22 cellular contexts compared by ENCODE assay signal in genomic region chr4:58808817-58809216, GRCh38.
"Had no signal": no experiment of that assay in that cellular context is flagged by ENCODE, and none has a peak within 500 bp of the region (broad histone marks: within the 10 kb centered on the region; RNA-seq: fewer than 3 reads in every experiment).

No MANE protein-coding gene starts in this region.

- H3K36me3 ChIP-seq: left ventricle myocardium inferior, ovary, right atrium auricular region, right lobe of liver, stomach, thyroid gland, transverse colon, upper lobe of left lung, vagina had no signal

- H3K4me3 ChIP-seq: left ventricle myocardium inferior, lung, mucosa of descending colon, ovary, right atrium auricular region, right lobe of liver, stomach, testis, thyroid gland, transverse colon, upper lobe of left lung, vagina had no signal

- H3K27ac ChIP-seq: left ventricle myocardium inferior, ovary, right atrium auricular region, right lobe of liver, stomach, testis, thyroid gland, transverse colon, upper lobe of left lung, vagina had no signal

- H3K9me3 ChIP-seq: left ventricle myocardium inferior, mucosa of descending colon, ovary, right atrium auricular region, right lobe of liver, stomach, testis, thyroid gland, transverse colon, upper lobe of left lung, vagina had no signal

- H3K4me1 ChIP-seq: left ventricle myocardium inferior, right atrium auricular region, right lobe of liver, stomach, testis, thyroid gland, transverse colon, upper lobe of left lung, vagina had no signal

- ATAC-seq: mucosa of descending colon; naive thymus-derived CD4-positive, alpha-beta T cell; natural killer cell treated with Interleukin-12 subunit alpha and Interleukin-12 subunit beta and Interleukin-15 and Interleukin-18, amount 100 ng/mL, for 72 hours; right lobe of liver; stimulated activated naive B cell treated with anti-CD40 and anti-IgM and Interleukin-4, amounts not matched to agents 10 μg/mL and 1 μg/mL and 100 μg/mL, for 72 hours; stimulated activated naive CD8-positive, alpha-beta T cell treated with anti-CD3 and anti-CD28 coated beads, Interleukin-15, Interleukin-2, amounts not matched to agents 100 U/mL and 50 U/mL, for 24 hours had no signal

- DNase-seq: islet precursor cell; left ventricle myocardium inferior; midbrain; mucosa of descending colon; naive thymus-derived CD4-positive, alpha-beta T cell; ovary; right lobe of liver; stimulated activated CD4-positive, alpha-beta T cell treated with anti-CD3 and anti-CD28 coated beads, Interleukin-12 subunit alpha, Interleukin-12 subunit beta, amount 100 ng/mL, for 4 hours; stimulated activated CD4-positive, alpha-beta T cell treated with anti-CD3 and anti-CD28 coated beads, Interleukin-15, amount 100 ng/mL, for 24 hours; stimulated activated CD4-positive, alpha-beta T cell treated with anti-CD3 and anti-CD28 coated beads, Interleukin-2, amount 100 ng/mL, for 24 hours; stimulated activated CD4-positive, alpha-beta T cell treated with anti-CD3 and anti-CD28 coated beads, Interleukin-4, amount 100 ng/mL, for 1 hour; stimulated activated naive B cell treated with anti-CD40 and anti-IgM and Interleukin-4, amounts not matched to agents 10 μg/mL and 1 μg/mL and 100 μg/mL, for 72 hours; stimulated activated naive CD8-positive, alpha-beta T cell treated with anti-CD3 and anti-CD28 coated beads, Interleukin-15, Interleukin-2, amounts not matched to agents 100 U/mL and 50 U/mL, for 24 hours; stomach; testis; thyroid gland; transverse colon; upper lobe of left lung had no signal

- H3K27me3 ChIP-seq: ovary, right atrium auricular region, right lobe of liver, stomach, testis, thyroid gland, transverse colon, upper lobe of left lung, vagina had no signal
